In genomic region chr10:114367041-114367675, GRCh38 we compare ENCODE assay signal across 10 cellular contexts. TPM values are rescaled to one million over a fixed set of nuclear protein-coding genes. Genes with fewer than 3 reads are reported as not detected.
DNase-seq lines count a peak whose midpoint lies in the region; ATAC-seq and TF ChIP-seq lines count a peak whose summit lies in the region.
"Had no signal": no experiment of that assay in that cellular context is flagged by ENCODE, and none has a peak within 500 bp of the region (broad histone marks: within the 10 kb centered on the region; RNA-seq: fewer than 3 reads in every experiment).

No MANE protein-coding gene starts in this region.

- DNase-seq in Panc1 (ENCODE audit: low read depth, low spot score) (no peak), right atrium auricular region (ENCODE audit: low spot score) (no peak), sciatic nerve (ENCODE audit: low spot score) (no peak), activated T-cell treated with anti-CD3 and anti-CD28 coated beads for 4 hours (no peak)
- no peak for DNase-seq in activated CD8-positive, alpha-beta memory T cell treated with anti-CD3 and anti-CD28 coated beads, Interleukin-2, amount 10 ng/mL, durations not matched to agents 7 days and 5 days
- DNase-seq: CD4-positive, CD25-positive, alpha-beta regulatory T cell; T-cell had no signal

- H3K27me3 Mint-ChIP-seq in activated CD8-positive, alpha-beta memory T cell treated with anti-CD3 and anti-CD28 coated beads, Interleukin-2, amount 10 ng/mL, durations not matched to agents 7 days and 5 days, result peaks cover 6% of the 10 kb centered on the region

- H3K4me1 ChIP-seq in Panc1 (ENCODE audit: control insufficient read depth, insufficient read depth, low read length), result peaks cover 23% of the 10 kb centered on the region
- peaks cover 0 to 12% of the 10 kb centered on the region in 2 donors for H3K4me1 ChIP-seq in right atrium auricular region

- no peaks in the 10 kb centered on the region for H3K9me3 ChIP-seq in Panc1 (ENCODE audit: control insufficient read depth, insufficient read depth, low read depth, low read length)
- no peaks in the 10 kb centered on the region for H3K9me3 ChIP-seq in right atrium auricular region

- in situ Hi-C loops in Panc1 (cut with HindIII; ENCODE audit: low pct_unique_long_range_greater_than_20kb, low sequenced_read_pairs), result no loop called here

- no peaks in the 10 kb centered on the region for H3K9me3 Mint-ChIP-seq in activated CD8-positive, alpha-beta memory T cell treated with anti-CD3 and anti-CD28 coated beads, Interleukin-2, amount 10 ng/mL, durations not matched to agents 7 days and 5 days (ENCODE audit: low read depth)
- H3K9me3 Mint-ChIP-seq: CD4-positive, CD25-positive, alpha-beta regulatory T cell; T-cell had no signal

- ATAC-seq in GM19351 (IDR thresholded peaks at IDR 0.05; ENCODE audit: unreplicated experiment) (peak; percentile 62), Panc1 (peak; percentile 41), sciatic nerve (peak; percentile 77), GM19397 (IDR thresholded peaks at IDR 0.05; ENCODE audit: unreplicated experiment) (no peak), GM21528 (IDR thresholded peaks at IDR 0.05; ENCODE audit: low FRiP score, unreplicated experiment) (no peak)
- no peak for ATAC-seq in activated CD8-positive, alpha-beta memory T cell treated with anti-CD3 and anti-CD28 coated beads, Interleukin-2, amount 10 ng/mL, durations not matched to agents 7 days and 5 days
- ATAC-seq: T-cell had no signal

- intact Hi-C loops in Panc1 (cut with micrococcal nuclease; ENCODE audit: unreplicated experiment), result no loop called here
- intact Hi-C loops in sciatic nerve (cut with DNase I), result no loop called here

- peaks cover 13% of the 10 kb centered on the region for H3K4me1 Mint-ChIP-seq in activated CD8-positive, alpha-beta memory T cell treated with anti-CD3 and anti-CD28 coated beads, Interleukin-2, amount 10 ng/mL, durations not matched to agents 7 days and 5 days

- BruUV-seq in Panc1 (replicated peaks; lab: Mats Ljungman, UMichigan), result no TSS peak

- no peaks in the 10 kb centered on the region for H3K36me3 Mint-ChIP-seq in activated CD8-positive, alpha-beta memory T cell treated with anti-CD3 and anti-CD28 coated beads, Interleukin-2, amount 10 ng/mL, durations not matched to agents 7 days and 5 days
- H3K36me3 Mint-ChIP-seq: CD4-positive, CD25-positive, alpha-beta regulatory T cell; T-cell had no signal

- H3K36me3 ChIP-seq in Panc1 (ENCODE audit: control insufficient read depth, insufficient read depth, low read length) (no peaks in the 10 kb centered on the region), right atrium auricular region (no peaks in the 10 kb centered on the region)

- POLR2A ChIA-PET in Panc1 (lab: Charles Lee), result no interaction called here

- no peak overlapping the region for H3K27ac Mint-ChIP-seq in activated CD8-positive, alpha-beta memory T cell treated with anti-CD3 and anti-CD28 coated beads, Interleukin-2, amount 10 ng/mL, durations not matched to agents 7 days and 5 days
- H3K27ac Mint-ChIP-seq: CD4-positive, CD25-positive, alpha-beta regulatory T cell; T-cell had no signal

- no peaks in the 10 kb centered on the region for H3K27me3 ChIP-seq in Panc1 (ENCODE audit: control insufficient read depth, insufficient read depth, low read length)
- no peaks in the 10 kb centered on the region for H3K27me3 ChIP-seq in right atrium auricular region

- CTCF ChIA-PET in Panc1 (lab: Charles Lee), result no interaction called here
- CTCF ChIA-PET in activated CD8-positive, alpha-beta memory T cell treated with anti-CD3 and anti-CD28 coated beads, Interleukin-2, amount 10 ng/mL, durations not matched to agents 7 days and 5 days (lab: Charles Lee), result interaction anchor here (1.2 to 1.3 kb wide), 2 partner anchors 36 to 63 kb away, joined by 3 to 5 read pairs; no protein-coding TSS in a partner anchor

- no peak overlapping the region for H3K4me3 ChIP-seq in Panc1 (ENCODE audit: low read depth in 2 of 2, low read length in 2 of 2)
- no peak overlapping the region for H3K4me3 ChIP-seq in right atrium auricular region

- H3K27ac ChIP-seq in Panc1 (ENCODE audit: low read length) (no peak overlapping the region; the same call in 1 of the 2 replicates), right atrium auricular region (peak overlapping the region; percentile 31 to 37)

- TF ChIP-seq CTCF in Panc1 (IDR thresholded peaks at IDR 0.05), result no peak
- no peak for TF ChIP-seq CTCF in right atrium auricular region (IDR thresholded peaks at IDR 0.05)

- H3K4me3 Mint-ChIP-seq in activated CD8-positive, alpha-beta memory T cell treated with anti-CD3 and anti-CD28 coated beads, Interleukin-2, amount 10 ng/mL, durations not matched to agents 7 days and 5 days, result no peak overlapping the region
- H3K4me3 Mint-ChIP-seq: CD4-positive, CD25-positive, alpha-beta regulatory T cell; T-cell had no signal

RNA-seq across cellular contexts. Expression of gene AFAP1L2, which starts 37.1 kb away (rescaled TPM):
- total RNA-seq in Panc1 (2021; ENCODE audit: unreplicated experiment), result 170 TPM
- polyA plus RNA-seq in Panc1 (2012; ENCODE audit: insufficient read length), result 113 TPM
- total RNA-seq in right atrium auricular region, result 1 to 10 TPM; 5.8 to 6.3 TPM
- total RNA-seq in sciatic nerve, result 144 TPM
- 10 to 100 TPM in 1 of 2 experiments, 1 to 10 TPM in 1; 4.0 to 67.4 TPM for total RNA-seq in activated CD8-positive, alpha-beta memory T cell treated with anti-CD3 and anti-CD28 coated beads, Interleukin-2, amount 10 ng/mL, durations not matched to agents 7 days and 5 days

Comparison
In these comparisons a context has a peak if more than half of its experiments do, and no peak if none do; other contexts are left out.
1. ATAC-seq: peak in GM19351 (single experiment), Panc1 (single experiment) and sciatic nerve (single experiment); none in GM19397 (single experiment), activated CD8-positive, alpha-beta memory T cell treated with anti-CD3 and anti-CD28 coated beads, Interleukin-2, amount 10 ng/mL, durations not matched to agents 7 days and 5 days (single experiment) and GM21528 (single experiment).